ENCODE assay signal across 17 cellular contexts in genomic region chr1:210159206-210159605, GRCh38.
"Had no signal": no experiment of that assay in that cellular context is flagged by ENCODE, and none has a peak within 500 bp of the region (broad histone marks: within the 10 kb centered on the region; RNA-seq: fewer than 3 reads in every experiment).

No MANE protein-coding gene starts in this region.

- H3K27ac ChIP-seq: SJSA1, SK-N-MC had no signal

- DNase-seq: KBM-7, MV-4-11, NCI-H1048, NCI-H1105, NCI-H1436 treated with DMSO at 0.1 percent for 48 hours, NCI-H187, NCI-H2029, NCI-H2081 treated with DMSO at 0.1 percent for 48 hours, NCI-H345, NCI-H446 treated with DMSO at 0.1 percent for 48 hours, NCI-H510A treated with DMSO at 0.1 percent for 48 hours, NCI-H526, Right ventricle myocardium superior, RPMI8226, SIG-M5 had no signal

- H3K36me3 ChIP-seq: SJSA1 had no signal

- H3K9me3 ChIP-seq: SJSA1 had no signal

- H3K4me1 ChIP-seq: SJSA1 had no signal

- H3K4me3 ChIP-seq: SJSA1, SK-N-MC had no signal
